31 cellular contexts compared by ENCODE assay signal in genomic region chr7:26995664-26996063, GRCh38.
"Had no signal": no experiment of that assay in that cellular context is flagged by ENCODE, and none has a peak within 500 bp of the region (broad histone marks: within the 10 kb centered on the region; RNA-seq: fewer than 3 reads in every experiment).

No MANE protein-coding gene starts in this region.

- H3K4me1 ChIP-seq: ascending aorta, colonic mucosa, heart right ventricle, prostate gland, sigmoid colon had no signal

- H3K27ac Mint-ChIP-seq: activated naive CD4-positive, alpha-beta T cell treated with anti-CD3 and anti-CD28 coated beads, Interleukin-2, amount 10 ng/mL, durations not matched to agents 7 days and 5 days; activated naive CD8-positive, alpha-beta T cell treated with anti-CD3 and anti-CD28 coated beads, Interleukin-2, amount 10 ng/mL, durations not matched to agents 7 days and 5 days; brain; naive thymus-derived CD4-positive, alpha-beta T cell; stimulated activated effector memory CD8-positive, alpha-beta T cell treated with anti-CD3 and anti-CD28 coated beads, Interleukin-12 subunit alpha, Interleukin-12 subunit beta, amount 100 ng/mL, for 72 hours; stimulated activated naive CD8-positive, alpha-beta T cell treated with anti-CD3 and anti-CD28 coated beads, Interleukin-15, Interleukin-2, amounts not matched to agents 100 ng/mL and 50 ng/mL, for 24 hours had no signal

- H3K4me3 Mint-ChIP-seq: activated naive CD4-positive, alpha-beta T cell treated with anti-CD3 and anti-CD28 coated beads, Interleukin-2, amount 10 ng/mL, durations not matched to agents 7 days and 5 days; activated naive CD8-positive, alpha-beta T cell treated with anti-CD3 and anti-CD28 coated beads, Interleukin-2, amount 10 ng/mL, durations not matched to agents 7 days and 5 days; brain; naive thymus-derived CD4-positive, alpha-beta T cell; stimulated activated effector memory CD8-positive, alpha-beta T cell treated with anti-CD3 and anti-CD28 coated beads, Interleukin-12 subunit alpha, Interleukin-12 subunit beta, amount 100 ng/mL, for 72 hours; stimulated activated naive CD8-positive, alpha-beta T cell treated with anti-CD3 and anti-CD28 coated beads, Interleukin-15, Interleukin-2, amounts not matched to agents 100 ng/mL and 50 ng/mL, for 24 hours had no signal

- H3K9me3 Mint-ChIP-seq: activated naive CD4-positive, alpha-beta T cell treated with anti-CD3 and anti-CD28 coated beads, Interleukin-2, amount 10 ng/mL, durations not matched to agents 7 days and 5 days; activated naive CD8-positive, alpha-beta T cell treated with anti-CD3 and anti-CD28 coated beads, Interleukin-2, amount 10 ng/mL, durations not matched to agents 7 days and 5 days; stimulated activated naive CD8-positive, alpha-beta T cell treated with anti-CD3 and anti-CD28 coated beads, Interleukin-15, Interleukin-2, amounts not matched to agents 100 ng/mL and 50 ng/mL, for 24 hours had no signal

- ATAC-seq: activated CD4-positive, CD25-positive, alpha-beta regulatory T cell treated with anti-CD3 and anti-CD28 coated beads, Interleukin-2, amount 50 U/mL, for 24 hours; heart right ventricle; naive thymus-derived CD4-positive, alpha-beta T cell; stimulated activated effector memory CD8-positive, alpha-beta T cell treated with anti-CD3 and anti-CD28 coated beads, Interleukin-12 subunit alpha, Interleukin-12 subunit beta, amount 100 ng/mL, for 72 hours had no signal

- H3K27me3 ChIP-seq: ascending aorta, cardiac muscle cell, colonic mucosa, esophagus squamous epithelium, ovary, sigmoid colon had no signal

- H3K4me1 Mint-ChIP-seq: activated naive CD4-positive, alpha-beta T cell treated with anti-CD3 and anti-CD28 coated beads, Interleukin-2, amount 10 ng/mL, durations not matched to agents 7 days and 5 days; activated naive CD8-positive, alpha-beta T cell treated with anti-CD3 and anti-CD28 coated beads, Interleukin-2, amount 10 ng/mL, durations not matched to agents 7 days and 5 days; brain; naive thymus-derived CD4-positive, alpha-beta T cell; stimulated activated effector memory CD8-positive, alpha-beta T cell treated with anti-CD3 and anti-CD28 coated beads, Interleukin-12 subunit alpha, Interleukin-12 subunit beta, amount 100 ng/mL, for 72 hours had no signal

- DNase-seq: activated CD4-positive, alpha-beta T cell treated with anti-CD3 and anti-CD28 coated beads for 48 hours; activated CD4-positive, alpha-beta T cell treated with anti-CD3 and anti-CD28 coated beads, Interleukin-2, amount 50 U/mL, for 48 hours; activated CD8-positive, alpha-beta memory T cell treated with anti-CD3 and anti-CD28 coated beads for 24 hours; activated effector memory CD4-positive, alpha-beta T cell treated with Interleukin-2 at 50 U/mL for 16 hours; activated naive CD4-positive, alpha-beta T cell treated with anti-CD3 and anti-CD28 coated beads, Interleukin-2, amount 10 ng/mL, durations not matched to agents 7 days and 5 days; activated naive CD8-positive, alpha-beta T cell treated with anti-CD3 and anti-CD28 coated beads, Interleukin-2, amount 10 ng/mL, durations not matched to agents 7 days and 5 days; cerebellar nuclear complex; colonic mucosa; effector CD8-positive, alpha-beta T cell; esophagus squamous epithelium; foreskin melanocyte; heart right ventricle; islet precursor cell; mammary epithelial cell; midbrain; naive thymus-derived CD4-positive, alpha-beta T cell; ovary; sigmoid colon; small intestine; stimulated activated CD4-positive, alpha-beta T cell treated with anti-CD3 and anti-CD28 coated beads, Interleukin-4, amount 100 ng/mL, for 24 hours; T-helper 9 cell; trophoblast cell had no signal

- H3K27ac ChIP-seq: ascending aorta, cardiac muscle cell, colonic mucosa, epithelial cell of prostate, heart right ventricle, ovary, prostate gland, sigmoid colon, thoracic aorta had no signal

- H3K36me3 Mint-ChIP-seq: activated naive CD4-positive, alpha-beta T cell treated with anti-CD3 and anti-CD28 coated beads, Interleukin-2, amount 10 ng/mL, durations not matched to agents 7 days and 5 days; activated naive CD8-positive, alpha-beta T cell treated with anti-CD3 and anti-CD28 coated beads, Interleukin-2, amount 10 ng/mL, durations not matched to agents 7 days and 5 days; brain; naive thymus-derived CD4-positive, alpha-beta T cell; stimulated activated effector memory CD8-positive, alpha-beta T cell treated with anti-CD3 and anti-CD28 coated beads, Interleukin-12 subunit alpha, Interleukin-12 subunit beta, amount 100 ng/mL, for 72 hours had no signal

- H3K9me3 ChIP-seq: colonic mucosa, ovary, prostate gland, thoracic aorta had no signal

- H3K27me3 Mint-ChIP-seq: activated naive CD4-positive, alpha-beta T cell treated with anti-CD3 and anti-CD28 coated beads, Interleukin-2, amount 10 ng/mL, durations not matched to agents 7 days and 5 days had no signal

- H3K36me3 ChIP-seq: ascending aorta, cardiac muscle cell, colonic mucosa, esophagus squamous epithelium, heart right ventricle, ovary, prostate gland, sigmoid colon, thoracic aorta had no signal

- H3K4me3 ChIP-seq: ascending aorta, cardiac muscle cell, colonic mucosa, esophagus squamous epithelium, heart right ventricle, ovary, prostate gland, sigmoid colon, thoracic aorta had no signal
